Comparison of ENCODE assay signal across 21 cellular contexts in genomic region chr9:107177243-107177839, GRCh38.
A peak's percentile ranks its signal among the peaks of the same experiment; 100 is the strongest.
DNase-seq lines count a peak whose midpoint lies in the region; ATAC-seq and TF ChIP-seq lines count a peak whose summit lies in the region.
"Had no signal": no experiment of that assay in that cellular context is flagged by ENCODE, and none has a peak within 500 bp of the region (broad histone marks: within the 10 kb centered on the region; RNA-seq: fewer than 3 reads in every experiment).

No MANE protein-coding gene starts in this region.

- H3K79me2 ChIP-seq in GM23338 (replicated peaks; ENCODE audit: insufficient read depth) (no peaks in the 10 kb centered on the region), H9 (ENCODE audit: insufficient read depth, low read length) (no peaks in the 10 kb centered on the region)

- H3K36me3 ChIP-seq in GM23338 (ENCODE audit: insufficient read depth) (no peaks in the 10 kb centered on the region), rectal smooth muscle tissue (ENCODE audit: control insufficient read depth, insufficient read depth, low read length) (no peaks in the 10 kb centered on the region)
- H3K36me3 ChIP-seq: adrenal gland; BLaER1 treated with 17β-estradiol and CSF1 and Interleukin-3, amounts not matched to agents 10 nM and 100 nM had no signal

- no peak overlapping the region for H3K18ac ChIP-seq in H9 (ENCODE audit: insufficient read length, low read depth, low read length)

- H3K27ac Mint-ChIP-seq in GM23338 (no peak overlapping the region), glutamatergic neuron (ENCODE audit: unreplicated experiment) (peak overlapping the region; percentile 88), H9 (no peak overlapping the region; a peak in 1 of 7 replicates)
- H3K27ac Mint-ChIP-seq: naive thymus-derived CD8-positive, alpha-beta T cell had no signal

- no CpG with 5 or more reads among the region's 7 CpGs for WGBS in H9 (ENCODE audit: extremely low coverage, insufficient read length, low lambda C conversion rate)

- H3K4ac ChIP-seq in H9 (ENCODE audit: low read depth, low read length): no peak overlapping the region

- H3K9ac ChIP-seq in rectal smooth muscle tissue (ENCODE audit: low read length): no peak overlapping the region
- no peak overlapping the region for H3K9ac ChIP-seq in H9 (ENCODE audit: extremely low read depth, insufficient read length, low read length)
- H3K9ac ChIP-seq: BLaER1 treated with 17β-estradiol and CSF1 and Interleukin-3, amounts not matched to agents 10 nM and 100 nM; SK-N-SH had no signal

- H3K4me1 Mint-ChIP-seq in GM23338: peaks cover 15% of the 10 kb centered on the region
- H3K4me1 Mint-ChIP-seq in glutamatergic neuron (ENCODE audit: low read depth, unreplicated experiment): peaks cover 39% of the 10 kb centered on the region
- peaks cover 15 to 19% of the 10 kb centered on the region in 2 experiments for H3K4me1 Mint-ChIP-seq in H9

- H4K5ac ChIP-seq in H9 (ENCODE audit: insufficient read length, low read depth, low read length): no peak overlapping the region

- no peak for ATAC-seq in GM23338
- ATAC-seq: naive thymus-derived CD8-positive, alpha-beta T cell; psoas muscle had no signal

- no peak overlapping the region for H3K56ac ChIP-seq in H9 (ENCODE audit: insufficient read length, low read depth, low read length)

- no peak overlapping the region for H3T11ph ChIP-seq in H9 (ENCODE audit: low read length)

- no peaks in the 10 kb centered on the region for H3K36me3 Mint-ChIP-seq in GM23338 (ENCODE audit: low read depth)
- peaks cover 2% of the 10 kb centered on the region for H3K36me3 Mint-ChIP-seq in glutamatergic neuron (ENCODE audit: unreplicated experiment)
- H3K36me3 Mint-ChIP-seq in H9 (ENCODE audit: insufficient read depth in 1 of 3, low read depth in 3 of 3): no peaks in the 10 kb centered on the region

- no peak overlapping the region for H3K23ac ChIP-seq in H9 (ENCODE audit: insufficient read length, low read depth, low read length)

- no peaks in the 10 kb centered on the region for H3K9me2 ChIP-seq in GM23338 (ENCODE audit: insufficient read depth)
- H3K9me2 ChIP-seq: SK-N-SH had no signal

- H2BK120ac ChIP-seq in H9 (ENCODE audit: low read depth, low read length, poor library complexity, severe bottlenecking): no peak overlapping the region

- no peak overlapping the region for H4K91ac ChIP-seq in H9 (ENCODE audit: insufficient read length, low read depth, low read length)

- H3K4me3 Mint-ChIP-seq in GM23338: no peak overlapping the region
- peak overlapping the region; percentile 60 for H3K4me3 Mint-ChIP-seq in glutamatergic neuron (ENCODE audit: unreplicated experiment)
- no peak overlapping the region for H3K4me3 Mint-ChIP-seq in H9
- H3K4me3 Mint-ChIP-seq: naive thymus-derived CD8-positive, alpha-beta T cell had no signal

- H3K4me3 ChIP-seq in GM12865 (ENCODE audit: low read depth, low read length) (no peak overlapping the region), GM23338 (no peak overlapping the region), rectal smooth muscle tissue (ENCODE audit: low read length) (no peak overlapping the region)
- H3K4me3 ChIP-seq: adrenal gland; BLaER1 treated with 17β-estradiol and CSF1 and Interleukin-3, amounts not matched to agents 10 nM and 100 nM; dorsolateral prefrontal cortex; psoas muscle had no signal

- H3K79me1 ChIP-seq in H9 (ENCODE audit: insufficient read depth, low read depth, low read length, poor library complexity, severe bottlenecking): no peaks in the 10 kb centered on the region

- H2AFZ ChIP-seq in GM23338 (peak overlapping the region; percentile 88; the same call in 1 of the 2 replicates), H9 (ENCODE audit: low read length) (no peak overlapping the region)

- H3K27me3 ChIP-seq in GM23338 (ENCODE audit: insufficient read depth) (no peaks in the 10 kb centered on the region), rectal smooth muscle tissue (ENCODE audit: control insufficient read depth, insufficient read depth, low read length) (no peaks in the 10 kb centered on the region), H9 (ENCODE audit: insufficient read depth, low read length) (no peaks in the 10 kb centered on the region)
- H3K27me3 ChIP-seq: adrenal gland; BLaER1 treated with 17β-estradiol and CSF1 and Interleukin-3, amounts not matched to agents 10 nM and 100 nM had no signal

- no peak overlapping the region for H3K14ac ChIP-seq in H9 (ENCODE audit: insufficient read depth, low read length)

- peak; percentile 65 for DNase-seq in GM12865 (ENCODE audit: low read depth)
- no peak for DNase-seq in GM23338 (ENCODE audit: low spot score)
- DNase-seq in glutamatergic neuron: no peak
- DNase-seq in NCI-H2227 (lab: John Stamatoyannopoulos, UW; ENCODE audit: unreplicated experiment): no peak
- no peak for DNase-seq in HCEC 1CT
- DNase-seq in H9: no peak
- no peak for DNase-seq in HPDE6-E6E7 (ENCODE audit: extremely low spot score)
- DNase-seq: activated CD4-positive, alpha-beta T cell treated with anti-CD3 and anti-CD28 coated beads, Interleukin-2, amount 50 U/mL, for 4 hours; activated gamma-delta T cell treated with Interleukin-2 at 50 U/mL for 16 hours; activated T-cell treated with anti-CD3 and anti-CD28 coated beads for 4 hours; adrenal gland; dorsolateral prefrontal cortex; naive thymus-derived CD8-positive, alpha-beta T cell; NCI-H2107; RPMI8226; stimulated activated CD4-positive, alpha-beta T cell treated with anti-CD3 and anti-CD28 coated beads, Interleukin-4, amount 100 ng/mL, for 4 hours had no signal

- H3K9me3 Mint-ChIP-seq in GM23338 (no peaks in the 10 kb centered on the region; the same call in 2 of the 3 replicates), glutamatergic neuron (ENCODE audit: unreplicated experiment) (peaks cover 6% of the 10 kb centered on the region), H9 (no peaks in the 10 kb centered on the region)

- no peak overlapping the region for H3K27ac ChIP-seq in GM23338 (ENCODE audit: low read depth)
- peak overlapping the region; percentile 11 for H3K27ac ChIP-seq in rectal smooth muscle tissue (ENCODE audit: low read depth, low read length)
- H3K27ac ChIP-seq in H9 (ENCODE audit: insufficient read length, low read depth, low read length): no peak overlapping the region
- H3K27ac ChIP-seq: adrenal gland; BLaER1 treated with 17β-estradiol and CSF1 and Interleukin-3, amounts not matched to agents 10 nM and 100 nM; HL-60; psoas muscle had no signal

- H2BK20ac ChIP-seq in H9 (ENCODE audit: low read depth, low read length, poor library complexity, severe bottlenecking): no peak overlapping the region

- H2BK12ac ChIP-seq in H9 (ENCODE audit: insufficient read length, low read depth, low read length): no peak overlapping the region

- H2BK5ac ChIP-seq in H9 (ENCODE audit: insufficient read length, low read length): no peak overlapping the region

- H4K20me1 ChIP-seq in GM23338 (replicated peaks; ENCODE audit: insufficient read depth): no peaks in the 10 kb centered on the region
- H4K20me1 ChIP-seq in H9 (ENCODE audit: control insufficient read depth, insufficient read depth, insufficient read length): no peaks in the 10 kb centered on the region
- H4K20me1 ChIP-seq: BLaER1 treated with 17β-estradiol and CSF1 and Interleukin-3, amounts not matched to agents 10 nM and 100 nM had no signal

- no peaks in the 10 kb centered on the region for H3F3A ChIP-seq in GM23338 (replicated peaks; ENCODE audit: low read depth)

- H2BK15ac ChIP-seq in H9 (ENCODE audit: low read depth, low read length): no peak overlapping the region

- no peak overlapping the region for H2AK5ac ChIP-seq in H9 (ENCODE audit: insufficient read length, low read length)

- no peaks in the 10 kb centered on the region for H3K23me2 ChIP-seq in H9 (ENCODE audit: insufficient read length, low read depth, low read length, poor library complexity, severe bottlenecking)

- peaks cover 8% of the 10 kb centered on the region for H3K4me1 ChIP-seq in GM23338 (ENCODE audit: insufficient read depth)
- H3K4me1 ChIP-seq in rectal smooth muscle tissue (ENCODE audit: control insufficient read depth, insufficient read depth, low read length): no peaks in the 10 kb centered on the region
- 0 out of 2 replicates have a peak, but pooled peaks cover 3% of the 10 kb centered on the region for H3K4me1 ChIP-seq in H9 (ENCODE audit: insufficient read depth, low read length)
- H3K4me1 ChIP-seq: adrenal gland had no signal

- H3K9me3 ChIP-seq in H9 (ENCODE audit: control insufficient read depth, low read depth, low read length): no peaks in the 10 kb centered on the region
- H3K9me3 ChIP-seq: adrenal gland, psoas muscle, SK-N-SH had no signal

- TF ChIP-seq CTCF in GM12865 (IDR thresholded peaks at IDR 0.05; ENCODE audit: insufficient read depth, low read depth, low read length, missing control alignments) (no peak), GM23338 (conservative IDR thresholded peaks at IDR 0.05; ENCODE audit: low read depth in 2 of 2) (no peak), glutamatergic neuron (IDR thresholded peaks at IDR 0.05; ENCODE audit: partially characterized antibody, unreplicated experiment) (no peak), H9 (conservative IDR thresholded peaks at IDR 0.05) (no peak)

- H3K27me3 Mint-ChIP-seq in GM23338 (ENCODE audit: insufficient read depth, low read depth, poor library complexity): peaks cover 4% of the 10 kb centered on the region
- peaks cover 1% of the 10 kb centered on the region for H3K27me3 Mint-ChIP-seq in glutamatergic neuron (ENCODE audit: unreplicated experiment)
- H3K27me3 Mint-ChIP-seq in H9 (ENCODE audit: low read depth): no peaks in the 10 kb centered on the region; the same call in 1 of the 2 replicates

- H3K4me2 ChIP-seq in GM23338: no peak overlapping the region
- no peak overlapping the region for H3K4me2 ChIP-seq in H9 (ENCODE audit: insufficient read depth, insufficient read length, low read length)
- H3K4me2 ChIP-seq: BLaER1 treated with 17β-estradiol and CSF1 and Interleukin-3, amounts not matched to agents 10 nM and 100 nM; SK-N-SH had no signal

- H4K8ac ChIP-seq in H9 (replicated peaks; ENCODE audit: insufficient read length, low read depth, low read length): no peak overlapping the region

TF ChIP-seq in GM23338, 12 proteins besides CTCF, POLR2A, EP300 and RAD21 (continues in another document):
- TF ChIP-seq ZNF114 (CRISPR knock-in tag; IDR thresholded peaks at IDR 0.05) (no peak), POLR2AphosphoS5 (IDR thresholded peaks at IDR 0.05; ENCODE audit: low read depth) (no peak), ZNF331 (CRISPR knock-in tag; IDR thresholded peaks at IDR 0.05; ENCODE audit: low read depth) (no peak), NANOG (IDR thresholded peaks at IDR 0.05; ENCODE audit: borderline replicate concordance) (no peak)
